ENCODE assay signal across 19 cellular contexts in the genomic region with DNA sequence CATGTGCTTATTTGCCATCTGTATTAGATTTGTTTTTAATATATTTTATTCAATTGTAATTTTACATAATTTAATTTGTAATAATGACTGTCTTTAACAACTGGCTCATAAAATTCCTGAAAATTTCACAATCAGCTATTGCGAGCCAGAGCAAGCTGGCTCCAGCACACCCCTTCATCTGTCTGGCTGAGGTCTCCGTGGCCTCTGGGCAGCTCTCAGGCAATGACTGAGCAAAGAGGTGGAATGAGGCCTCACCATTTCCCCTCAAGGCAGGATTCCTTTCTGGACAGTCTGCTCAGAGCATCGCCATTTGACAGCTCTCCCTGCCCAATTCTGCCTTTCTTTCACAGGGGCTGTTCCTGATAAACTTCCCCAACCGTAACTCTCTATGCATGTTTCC. TPM values are rescaled to one million over a fixed set of nuclear protein-coding genes. Genes with fewer than 3 reads are reported as not detected.
DNase-seq lines count a peak whose midpoint lies in the region; ATAC-seq, FAIRE-seq and TF ChIP-seq lines count a peak whose summit lies in the region.
"Had no signal": no experiment of that assay in that cellular context is flagged by ENCODE, and none has a peak within 500 bp of the region (broad histone marks: within the 10 kb centered on the region; RNA-seq: fewer than 3 reads in every experiment).

No MANE protein-coding gene starts in this region.

- H4K20me1 ChIP-seq in mammary epithelial cell (ENCODE audit: insufficient read depth, low read length) (no peaks in the 10 kb centered on the region), HepG2 (ENCODE audit: insufficient read depth, low read length) (no peaks in the 10 kb centered on the region), Karpas-422 (ENCODE audit: insufficient read depth, low read depth, low read length) (no peaks in the 10 kb centered on the region)

- WGBS in mammary epithelial cell (ENCODE audit: low coverage, missing lambda C conversion rate) = 0% methylated on average over 3 of the region's 4 CpGs
- WGBS in HepG2 (ENCODE audit: low lambda C conversion rate) = 8% methylated on average over 4 of the region's 4 CpGs

- H3K27me3 ChIP-seq in mammary epithelial cell (ENCODE audit: insufficient read depth, low read length) (no peaks in the 10 kb centered on the region), HepG2 (ENCODE audit: control insufficient read depth in 1 of 2, insufficient read depth in 2 of 2, low read length in 2 of 2) (no peaks in the 10 kb centered on the region; a peak in 1 of 5 replicates), Karpas-422 (ENCODE audit: low read length) (no peaks in the 10 kb centered on the region)
- H3K27me3 ChIP-seq: SJSA1 had no signal

- H3K4me1 ChIP-seq in mammary epithelial cell (ENCODE audit: insufficient read depth, low read length) = peaks cover 32% of the 10 kb centered on the region
- H3K4me1 ChIP-seq in HepG2 (ENCODE audit: insufficient read depth, low read length) = peaks cover 60% of the 10 kb centered on the region
- H3K4me1 ChIP-seq in Karpas-422 (ENCODE audit: low read length) = no peaks in the 10 kb centered on the region

- TF ChIP-seq EP300 in HepG2 (IDR thresholded peaks at IDR 0.05; ENCODE audit: low read depth in 2 of 2, low read length in 2 of 2) = no peak
- no peak for TF ChIP-seq EP300 in HepG2 (CRISPR knock-in tag; IDR thresholded peaks at IDR 0.05; ENCODE audit: borderline replicate concordance)

- FAIRE-seq in HepG2 (lab: Jason Lieb, UNC) (no peak), RCC 7860 (lab: Jason Lieb, UNC) (no peak)
- FAIRE-seq: A549, GM12891 had no signal

- intact Hi-C loops in Right ventricle myocardium inferior (cut with DNase I) = no loop called here
- intact Hi-C loops in cardiac septum (cut with DNase I) = no loop called here
- intact Hi-C loops in mammary epithelial cell (cut with micrococcal nuclease) = loop anchor here (2.0 to 5.0 kb wide), 2 partner anchors 32 to 72 kb away; no protein-coding TSS in a partner anchor
- intact Hi-C loops in HepG2 (cut with micrococcal nuclease; ENCODE audit: unreplicated experiment) = no loop called here

- H3K36me3 ChIP-seq in mammary epithelial cell (ENCODE audit: insufficient read depth, low read length) (no peaks in the 10 kb centered on the region), HepG2 (replicated peaks in 1 of 2; ENCODE audit: control insufficient read depth in 1 of 2, insufficient read depth in 2 of 2, low read length in 2 of 2) (no peaks in the 10 kb centered on the region), Karpas-422 (ENCODE audit: insufficient read depth, low read length) (no peaks in the 10 kb centered on the region)
- H3K36me3 ChIP-seq: SJSA1 had no signal

- TF ChIP-seq CTCF in mammary epithelial cell (conservative IDR thresholded peaks at IDR 0.05 in 1 of 2, IDR thresholded peaks at IDR 0.05 in 1 of 2; ENCODE audit: extremely low read depth in 1 of 2, insufficient read depth in 1 of 2, low read depth in 1 of 2, low read length in 2 of 2) = no peak
- no peak for TF ChIP-seq CTCF in HepG2 (CRISPR knock-in tag; IDR thresholded peaks at IDR 0.05)

- H3K79me2 ChIP-seq in mammary epithelial cell (ENCODE audit: insufficient read depth, low read length) (no peaks in the 10 kb centered on the region), HepG2 (ENCODE audit: insufficient read depth, low read length) (no peaks in the 10 kb centered on the region), Karpas-422 (ENCODE audit: low read length) (no peaks in the 10 kb centered on the region)

- TF ChIP-seq POLR2A in HepG2 (IDR thresholded peaks at IDR 0.05; ENCODE audit: insufficient read depth in 1 of 2, low read depth in 2 of 2, low read length in 2 of 2) = no peak

- H3K27ac ChIP-seq in mammary epithelial cell (ENCODE audit: insufficient read depth, low read depth, low read length) = peak overlapping the region; percentile 86
- peak overlapping the region; percentile 27 for H3K27ac ChIP-seq in HepG2 (ENCODE audit: extremely low read length, insufficient read depth, low read length)
- no peak overlapping the region for H3K27ac ChIP-seq in Karpas-422 (ENCODE audit: low read length)
- H3K27ac ChIP-seq: SJSA1 had no signal

- H3K4me2 ChIP-seq in mammary epithelial cell (ENCODE audit: insufficient read depth, low read depth, low read length) (peak overlapping the region; percentile 88), HepG2 (ENCODE audit: low read depth, low read length) (peak overlapping the region; percentile 96), Karpas-422 (ENCODE audit: low read depth, low read length, poor library complexity, severe bottlenecking) (no peak overlapping the region)
- H3K4me2 ChIP-seq: A549 had no signal

- peak overlapping the region in 1 of 3 experiments; percentile 29 for H3K4me3 ChIP-seq in mammary epithelial cell (replicated peaks in 1 of 3; ENCODE audit: insufficient read depth in 1 of 3, low read depth in 2 of 3, low read length in 3 of 3)
- peak overlapping the region; percentile 30 to 64 (median 53) for H3K4me3 ChIP-seq in HepG2 (replicated peaks in 1 of 3; ENCODE audit: insufficient read depth in 1 of 3, low read depth in 2 of 3, low read length in 3 of 3)
- no peak overlapping the region for H3K4me3 ChIP-seq in Karpas-422 (ENCODE audit: low read length)
- H3K4me3 ChIP-seq: A549, SJSA1, skin epidermis had no signal

- CTCF ChIA-PET in mammary epithelial cell (lab: Charles Lee; ENCODE audit: low non-redundant PET) (interaction anchor here (0.6 to 0.8 kb wide), 2 partner anchors 31 to 60 kb away, joined by 3 to 4 read pairs; no protein-coding TSS in a partner anchor), HepG2 (lab: Yijun Ruan, JAX; ENCODE audit: low intra/inter-chr PET ratio, low total read pairs) (no interaction called here)

- H3K9me3 ChIP-seq in mammary epithelial cell (replicated peaks; ENCODE audit: insufficient read depth, low read length) (no peaks in the 10 kb centered on the region), HepG2 (ENCODE audit: low read length) (no peaks in the 10 kb centered on the region), Karpas-422 (ENCODE audit: low read length) (no peaks in the 10 kb centered on the region)
- H3K9me3 ChIP-seq: A549, SJSA1 had no signal

- POLR2A ChIA-PET in HepG2 (lab: Yijun Ruan, JAX) = interaction anchor here (1.0 to 1.6 kb wide), 2 partner anchors 13 to 61 kb away, joined by 4 read pairs; no protein-coding TSS in a partner anchor

- ATAC-seq in Right ventricle myocardium inferior = peak; percentile 89
- peak; percentile 53 for ATAC-seq in HepG2
- no peak for ATAC-seq in HG03378 (IDR thresholded peaks at IDR 0.05; ENCODE audit: unreplicated experiment)

- no peak for DNase-seq in Right ventricle myocardium inferior (ENCODE audit: missing footprints)
- no peak for DNase-seq in cardiac septum (ENCODE audit: low spot score)
- DNase-seq in mammary epithelial cell = peak; percentile 94
- peak; percentile 48 for DNase-seq in HepG2 (ENCODE audit: low spot score)
- DNase-seq in RCC 7860 (ENCODE audit: low spot score) = no peak
- no peak for DNase-seq in UCSD-AML1 (lab: John Stamatoyannopoulos, UW; ENCODE audit: unreplicated experiment)
- DNase-seq in Karpas-422 = no peak
- DNase-seq: activated CD4-positive, CD25-positive, alpha-beta regulatory T cell; activated T-cell treated with anti-CD3 and anti-CD28 coated beads for 4 hours; amygdala; DMS 273 treated with DMSO at 0.1 percent for 48 hours; GOT3; NCI-H1417; NCI-H524 had no signal

- BruUV-seq in mammary epithelial cell (replicated peaks; lab: Mats Ljungman, UMichigan) = no TSS peak
- no TSS peak for BruUV-seq in HepG2 (replicated peaks; lab: Mats Ljungman, UMichigan)

- in situ Hi-C loops in mammary epithelial cell (cut with MboI; ENCODE audit: low sequenced_read_pairs in 2 of 2) (no loop called here), HepG2 (cut with HindIII; ENCODE audit: extremely low pct_ligation_motif_present, low pct_unique_long_range_greater_than_20kb) (no loop called here)

- dilution Hi-C loops in mammary epithelial cell (cut with HindIII; ENCODE audit: low sequenced_read_pairs) = no loop called here

- TF ChIP-seq RAD21 in HepG2 (CRISPR knock-in tag; IDR thresholded peaks at IDR 0.05) = no peak

- peak overlapping the region; percentile 60 for H3K9ac ChIP-seq in mammary epithelial cell (ENCODE audit: insufficient read depth, low read length)
- peak overlapping the region; percentile 38 for H3K9ac ChIP-seq in HepG2 (ENCODE audit: insufficient read depth, low read depth, low read length)
- no peak overlapping the region for H3K9ac ChIP-seq in Karpas-422 (ENCODE audit: low read length)

- H2AFZ ChIP-seq in mammary epithelial cell (ENCODE audit: low read depth, low read length) = peak overlapping the region; percentile 71
- peak overlapping the region; percentile 81 for H2AFZ ChIP-seq in HepG2 (ENCODE audit: low read length)
- H2AFZ ChIP-seq in Karpas-422 (ENCODE audit: low read length) = no peak overlapping the region

- H3K9me2 ChIP-seq in Karpas-422 (replicated peaks; ENCODE audit: insufficient read depth, low read length) = no peaks in the 10 kb centered on the region

RNA-seq across cellular contexts. Expression of gene KANK4, which starts 5.8 kb away (rescaled TPM):
- 0.95 TPM for total RNA-seq in Right ventricle myocardium inferior
- total RNA-seq in cardiac septum = 0.16 TPM
- total RNA-seq in mammary epithelial cell = 10 to 100 TPM in 1 of 2 donors, 1 to 10 TPM in 1; 4.5 to 32.2 TPM
- polyA plus RNA-seq in mammary epithelial cell = 2.9 TPM
- polyA minus RNA-seq in mammary epithelial cell = 8.1 TPM
- total RNA-seq in HepG2 (2016; rRNA removed; fragmentation: Illumina TruSeq; extraction: Trizol) = 25.7 and 28.8 TPM in 2 replicates
- 8.0 and 8.5 TPM in 2 replicates for total RNA-seq in HepG2 (2016; cell fraction: cytosol; rRNA removed; fragmentation: Illumina TruSeq; extraction: Trizol; ENCODE audit: low read depth)
- 25.9 and 29.8 TPM in 2 replicates for total RNA-seq in HepG2 (2016; cell fraction: insoluble cytoplasmic fraction; rRNA removed; fragmentation: Illumina TruSeq; extraction: Trizol)
- total RNA-seq in HepG2 (2016; cell fraction: membrane; rRNA removed; fragmentation: Illumina TruSeq; extraction: Trizol) = 21.3 and 22.4 TPM in 2 replicates
- 17.2 and 19.3 TPM in 2 replicates for total RNA-seq in HepG2 (2016; cell fraction: nucleus; rRNA removed; fragmentation: Illumina TruSeq; extraction: Trizol)
- 10.9 and 16.1 TPM in 2 replicates for polyA plus RNA-seq in HepG2 (2011; rRNA removed)
- polyA plus RNA-seq in HepG2 (2011; cell fraction: cytosol; rRNA removed) = 8.1 and 12.4 TPM in 2 replicates
- 7.0 and 9.0 TPM in 2 replicates for polyA plus RNA-seq in HepG2 (2011; cell fraction: nucleus; rRNA removed)
- 5.0 and 7.0 TPM in 2 replicates for polyA plus RNA-seq in HepG2 (2012)
- polyA plus RNA-seq in HepG2 (2016; cell fraction: cytosol; fragmentation: Illumina TruSeq; extraction: Trizol; ENCODE audit: low read depth) = 4.5 and 5.1 TPM in 2 replicates
- 23.3 and 29.4 TPM in 2 replicates for polyA plus RNA-seq in HepG2 (2016; cell fraction: insoluble cytoplasmic fraction; fragmentation: Illumina TruSeq; extraction: Trizol; ENCODE audit: low read depth)
- 12.8 and 13.9 TPM in 2 replicates for polyA plus RNA-seq in HepG2 (2016; cell fraction: membrane; fragmentation: Illumina TruSeq; extraction: Trizol; ENCODE audit: low read depth)
- 24.3 and 25.9 TPM in 2 replicates for polyA plus RNA-seq in HepG2 (2016; cell fraction: nucleus; fragmentation: Illumina TruSeq; extraction: Trizol; ENCODE audit: insufficient read depth, low read depth)
- polyA minus RNA-seq in HepG2 (2011; rRNA and poly(A)+ RNA removed; ENCODE audit: low replicate concordance) = 40.6 TPM in 1 of 2 replicates, not detected in the other
- polyA minus RNA-seq in HepG2 (2011; cell fraction: cytosol; rRNA and poly(A)+ RNA removed) = 11.2 and 15.2 TPM in 2 replicates
- polyA minus RNA-seq in HepG2 (2011; cell fraction: nucleus; rRNA and poly(A)+ RNA removed) = 13.4 and 15.2 TPM in 2 replicates
- total RNA-seq in Karpas-422 (2014; rRNA removed; shearing (Covaris generic); ENCODE audit: low replicate concordance) = 0.11 and 0.60 TPM in 2 replicates
- total RNA-seq: SJSA1 had no signal

Comparison
In these comparisons a context has a peak if more than half of its experiments do, and no peak if none do; other contexts are left out.
1. DNase-seq: peak in mammary epithelial cell (single experiment) and HepG2 (single experiment); none in Right ventricle myocardium inferior (single experiment), cardiac septum (single experiment), RCC 7860 (single experiment), UCSD-AML1 (single experiment) and Karpas-422 (single experiment).